Comparison of ENCODE assay signal across 10 cellular contexts in genomic region chr9:5263568-5264218, GRCh38. TPM values are rescaled to one million over a fixed set of nuclear protein-coding genes. Genes with fewer than 3 reads are reported as not detected.
DNase-seq lines count a peak whose midpoint lies in the region; ATAC-seq, FAIRE-seq and TF ChIP-seq lines count a peak whose summit lies in the region.
"Had no signal": no experiment of that assay in that cellular context is flagged by ENCODE, and none has a peak within 500 bp of the region (broad histone marks: within the 10 kb centered on the region; RNA-seq: fewer than 3 reads in every experiment).

No MANE protein-coding gene starts in this region.

- TF ChIP-seq POLR2A in GM12891 (IDR thresholded peaks at IDR 0.05; ENCODE audit: low read depth, low read length) (no peak), tibial nerve (IDR thresholded peaks at IDR 0.05) (no peak), suprapubic skin (IDR thresholded peaks at IDR 0.05) (no peak)

- DNase-seq in GM12891 (ENCODE audit: insufficient read length, low spot score) (no peak), medulla oblongata (ENCODE audit: extremely low spot score) (peak; percentile 3), tibial nerve (ENCODE audit: low spot score in 2 of 2) (no peak), suprapubic skin (ENCODE audit: low spot score in 2 of 2) (no peak)
- DNase-seq in activated CD4-positive, alpha-beta memory T cell treated with anti-CD3 and anti-CD28 coated beads for 36 hours, result no peak
- DNase-seq: activated CD8-positive, alpha-beta memory T cell treated with anti-CD3 and anti-CD28 coated beads, Interleukin-2, amount 50 U/mL, for 4 hours; NCI-H2081 treated with DMSO at 0.1 percent for 48 hours had no signal

- intact Hi-C loops in activated CD4-positive, alpha-beta memory T cell treated with anti-CD3 and anti-CD28 coated beads for 36 hours (cut with micrococcal nuclease), result loop anchor here (5.0 kb wide), 2 partner anchors 76 to 501 kb away; partner anchors contain the start of gene INSL6

- no peak for TF ChIP-seq CTCF in tibial nerve (IDR thresholded peaks at IDR 0.05)
- TF ChIP-seq CTCF in suprapubic skin (IDR thresholded peaks at IDR 0.05), result no peak

- ATAC-seq in HG03066 (IDR thresholded peaks at IDR 0.05; ENCODE audit: low read depth, unreplicated experiment), result peak; percentile 56
- peak; percentile 31 for ATAC-seq in activated T-helper 17 cell treated with anti-CD3 and anti-CD28 coated beads, Interleukin-2, amount 50 U/mL, for 72 hours (replicated peaks)
- ATAC-seq in HG03108 (IDR thresholded peaks at IDR 0.05; ENCODE audit: unreplicated experiment), result no peak

- H3K36me3 ChIP-seq in tibial nerve (no peaks in the 10 kb centered on the region), suprapubic skin (no peaks in the 10 kb centered on the region)

- no peak overlapping the region for H3K4me3 Mint-ChIP-seq in activated T-helper 17 cell treated with anti-CD3 and anti-CD28 coated beads, Interleukin-2, amount 50 U/mL, for 72 hours
- H3K4me3 Mint-ChIP-seq in activated CD4-positive, alpha-beta memory T cell treated with anti-CD3 and anti-CD28 coated beads for 36 hours, result no peak overlapping the region

- 48 to 53% methylated on average over 5 of the region's 5 CpGs for WGBS in tibial nerve, 2 donors
- WGBS in suprapubic skin, result 50% methylated on average over 5 of the region's 5 CpGs

- no peaks in the 10 kb centered on the region for H3K9me3 Mint-ChIP-seq in activated T-helper 17 cell treated with anti-CD3 and anti-CD28 coated beads, Interleukin-2, amount 50 U/mL, for 72 hours
- H3K9me3 Mint-ChIP-seq in activated CD4-positive, alpha-beta memory T cell treated with anti-CD3 and anti-CD28 coated beads for 36 hours, result no peaks in the 10 kb centered on the region

- no peaks in the 10 kb centered on the region for H3K36me3 Mint-ChIP-seq in activated T-helper 17 cell treated with anti-CD3 and anti-CD28 coated beads, Interleukin-2, amount 50 U/mL, for 72 hours (ENCODE audit: low read depth)
- H3K36me3 Mint-ChIP-seq in activated CD4-positive, alpha-beta memory T cell treated with anti-CD3 and anti-CD28 coated beads for 36 hours, result no peaks in the 10 kb centered on the region

- POLR2A ChIA-PET in activated CD4-positive, alpha-beta memory T cell treated with anti-CD3 and anti-CD28 coated beads for 36 hours (lab: Charles Lee), result interaction anchor here (0.7 kb wide), 1 partner anchor 284 kb away, joined by 3 read pairs; no protein-coding TSS in a partner anchor

- peak; percentile 82 for FAIRE-seq in GM12891 (lab: Jason Lieb, UNC)

- H3K27me3 ChIP-seq in tibial nerve, result no peaks in the 10 kb centered on the region
- H3K27me3 ChIP-seq in suprapubic skin, result no peaks in the 10 kb centered on the region

- H3K27ac ChIP-seq in tibial nerve (no peak overlapping the region), suprapubic skin (no peak overlapping the region)

- H3K4me1 ChIP-seq in tibial nerve (no peaks in the 10 kb centered on the region), suprapubic skin (no peaks in the 10 kb centered on the region)

- CTCF ChIA-PET in activated CD4-positive, alpha-beta memory T cell treated with anti-CD3 and anti-CD28 coated beads for 36 hours (lab: Charles Lee), result interaction anchor here (1.2 kb wide), 2 partner anchors 57 to 77 kb away, joined by 3 to 6 read pairs; no protein-coding TSS in a partner anchor

- no peak for TF ChIP-seq EP300 in tibial nerve (IDR thresholded peaks at IDR 0.05)
- no peak for TF ChIP-seq EP300 in suprapubic skin (IDR thresholded peaks at IDR 0.05)

- no peak overlapping the region for H3K4me3 ChIP-seq in tibial nerve
- H3K4me3 ChIP-seq in suprapubic skin, result no peak overlapping the region

- H3K4me1 Mint-ChIP-seq in activated T-helper 17 cell treated with anti-CD3 and anti-CD28 coated beads, Interleukin-2, amount 50 U/mL, for 72 hours, result peaks cover 7% of the 10 kb centered on the region
- H3K4me1 Mint-ChIP-seq in activated CD4-positive, alpha-beta memory T cell treated with anti-CD3 and anti-CD28 coated beads for 36 hours (ENCODE audit: low read depth), result peaks cover 12% of the 10 kb centered on the region

- H3K27me3 Mint-ChIP-seq in activated T-helper 17 cell treated with anti-CD3 and anti-CD28 coated beads, Interleukin-2, amount 50 U/mL, for 72 hours, result no peaks in the 10 kb centered on the region
- no peaks in the 10 kb centered on the region for H3K27me3 Mint-ChIP-seq in activated CD4-positive, alpha-beta memory T cell treated with anti-CD3 and anti-CD28 coated beads for 36 hours

- H3K9me3 ChIP-seq in tibial nerve (no peaks in the 10 kb centered on the region), suprapubic skin (no peaks in the 10 kb centered on the region)

- H3K27ac Mint-ChIP-seq in activated T-helper 17 cell treated with anti-CD3 and anti-CD28 coated beads, Interleukin-2, amount 50 U/mL, for 72 hours, result no peak overlapping the region
- H3K27ac Mint-ChIP-seq in activated CD4-positive, alpha-beta memory T cell treated with anti-CD3 and anti-CD28 coated beads for 36 hours, result no peak overlapping the region

TF ChIP-seq in GM12891, 5 proteins besides CTCF, POLR2A, EP300 and RAD21:
- no peak for TF ChIP-seq PAX5 (IDR thresholded peaks at IDR 0.05; ENCODE audit: insufficient read depth, low read length, severe bottlenecking)
- TF ChIP-seq POU2F2 (IDR thresholded peaks at IDR 0.05; ENCODE audit: low read depth, low read length), result no peak
- no peak for TF ChIP-seq TAF1 (IDR thresholded peaks at IDR 0.05; ENCODE audit: low read depth, low read length)
- no peak for TF ChIP-seq SPI1 (IDR thresholded peaks at IDR 0.05; ENCODE audit: low read depth, low read length)
- no peak for TF ChIP-seq POLR2AphosphoS5 (IDR thresholded peaks at IDR 0.05; ENCODE audit: low read depth, low read length)

RNA-seq across cellular contexts. Expression of gene INSL4, which starts 32.5 kb away (rescaled TPM):
- polyA plus RNA-seq in GM12891 (2012; ENCODE audit: low read depth, missing spikeins), result not detected
- not detected for total RNA-seq in activated T-helper 17 cell treated with anti-CD3 and anti-CD28 coated beads, Interleukin-2, amount 50 U/mL, for 72 hours
- total RNA-seq in tibial nerve (not detected), suprapubic skin (not detected)
- total RNA-seq in activated CD4-positive, alpha-beta memory T cell treated with anti-CD3 and anti-CD28 coated beads for 36 hours, result not detected

RNA-seq across cellular contexts. Expression of gene RLN2, which starts 40.8 kb away (rescaled TPM):
- polyA plus RNA-seq in GM12891 (2012; ENCODE audit: low read depth, missing spikeins), result 4.1 TPM
- 1 to 10 TPM; 2.9 TPM for total RNA-seq in activated T-helper 17 cell treated with anti-CD3 and anti-CD28 coated beads, Interleukin-2, amount 50 U/mL, for 72 hours
- total RNA-seq in tibial nerve (not detected), suprapubic skin (not detected)
- total RNA-seq in activated CD4-positive, alpha-beta memory T cell treated with anti-CD3 and anti-CD28 coated beads for 36 hours, result 1 to 10 TPM; 4.6 to 5.0 TPM
